In the genomic region with DNA sequence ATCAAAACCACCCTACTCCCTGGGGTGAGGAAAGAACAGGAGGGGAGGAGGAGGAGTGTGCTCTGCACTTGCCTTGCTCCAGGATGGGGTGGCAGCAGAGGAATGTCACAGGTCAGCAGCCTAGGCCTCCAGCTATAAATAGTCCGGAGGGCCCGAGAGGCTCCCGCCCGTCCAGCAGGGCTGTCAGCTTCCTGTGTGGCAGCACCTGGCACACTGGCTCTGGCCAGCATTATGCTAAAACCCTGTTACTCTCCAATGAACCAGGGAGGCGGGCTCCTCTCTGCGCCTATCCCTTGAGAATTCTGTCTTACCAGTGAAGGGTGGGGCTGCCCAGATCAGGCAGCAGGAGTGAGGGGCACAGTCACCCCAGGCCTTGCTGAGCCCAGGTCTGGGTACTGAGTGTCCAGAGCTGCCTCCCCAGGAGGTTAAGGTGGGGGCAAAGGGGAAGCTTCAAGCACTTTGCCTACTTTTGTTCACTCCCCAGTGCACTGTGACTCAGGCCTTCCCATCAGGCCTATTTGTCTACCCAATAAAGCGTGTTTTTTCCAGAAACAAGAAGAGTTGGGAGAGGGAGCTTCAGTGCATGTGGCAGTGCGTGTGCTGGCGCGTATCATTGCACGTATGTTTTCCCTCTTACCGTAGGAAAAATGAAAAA, we compare ENCODE assay signal across 8 cellular contexts. TPM values are rescaled to one million over a fixed set of nuclear protein-coding genes. Genes with fewer than 3 reads are reported as not detected.
DNase-seq lines count a peak whose midpoint lies in the region; ATAC-seq and TF ChIP-seq lines count a peak whose summit lies in the region.

No MANE protein-coding gene starts in this region.

- no peak for TF ChIP-seq CTCF in progenitor cell of endocrine pancreas (IDR thresholded peaks at IDR 0.05; ENCODE audit: unreplicated experiment)

- no peaks in the 10 kb centered on the region for H3K27me3 Mint-ChIP-seq in activated CD8-positive, alpha-beta T cell treated with anti-CD3 and anti-CD28 coated beads, Interleukin-2, amount 10 ng/mL, durations not matched to agents 7 days and 5 days (ENCODE audit: low read depth)
- peaks cover 1% of the 10 kb centered on the region for H3K27me3 Mint-ChIP-seq in progenitor cell of endocrine pancreas

- H3K4me3 Mint-ChIP-seq in activated CD8-positive, alpha-beta T cell treated with anti-CD3 and anti-CD28 coated beads, Interleukin-2, amount 10 ng/mL, durations not matched to agents 7 days and 5 days, result peak overlapping the region; percentile 95
- H3K4me3 Mint-ChIP-seq in progenitor cell of endocrine pancreas (ENCODE audit: low read depth), result no peak overlapping the region

- H3K9me3 Mint-ChIP-seq in activated CD8-positive, alpha-beta T cell treated with anti-CD3 and anti-CD28 coated beads, Interleukin-2, amount 10 ng/mL, durations not matched to agents 7 days and 5 days (ENCODE audit: insufficient read depth), result no peaks in the 10 kb centered on the region
- H3K9me3 Mint-ChIP-seq in progenitor cell of endocrine pancreas (ENCODE audit: low read depth), result no peaks in the 10 kb centered on the region

- peak in 2 of 3 experiments; percentile 43 to 69 for DNase-seq in NCI-H1417 (lab: John Stamatoyannopoulos, UW)
- no peak for DNase-seq in NCI-H1417 treated with DMSO at 0.1 percent for 48 hours (lab: John Stamatoyannopoulos, UW)
- DNase-seq in HuH-7 (ENCODE audit: low spot score), result peak; percentile 62
- no peak for DNase-seq in activated CD8-positive, alpha-beta T cell treated with anti-CD3 and anti-CD28 coated beads, Interleukin-2, amount 10 ng/mL, durations not matched to agents 7 days and 5 days
- peak; percentile 66 for DNase-seq in left cardiac atrium
- no peak for DNase-seq in progenitor cell of endocrine pancreas (ENCODE audit: low spot score, unreplicated experiment)
- no peak for DNase-seq in AML-193 (lab: John Stamatoyannopoulos, UW)

- H3K27ac Mint-ChIP-seq in activated CD8-positive, alpha-beta T cell treated with anti-CD3 and anti-CD28 coated beads, Interleukin-2, amount 10 ng/mL, durations not matched to agents 7 days and 5 days, result peak overlapping the region; percentile 99
- peak overlapping the region; percentile 51 for H3K27ac Mint-ChIP-seq in progenitor cell of endocrine pancreas

- CTCF ChIA-PET in activated CD8-positive, alpha-beta T cell treated with anti-CD3 and anti-CD28 coated beads, Interleukin-2, amount 10 ng/mL, durations not matched to agents 7 days and 5 days (lab: Charles Lee), result interaction anchor here (0.7 to 7.0 kb wide), 55 partner anchors 8 to 918 kb away, joined by 3 to 144 read pairs (median 6); a partner anchor contains a TSS

- H3K36me3 Mint-ChIP-seq in activated CD8-positive, alpha-beta T cell treated with anti-CD3 and anti-CD28 coated beads, Interleukin-2, amount 10 ng/mL, durations not matched to agents 7 days and 5 days (ENCODE audit: low read depth), result peaks cover 15% of the 10 kb centered on the region
- peaks cover 2% of the 10 kb centered on the region for H3K36me3 Mint-ChIP-seq in progenitor cell of endocrine pancreas (ENCODE audit: insufficient read depth)

- no peak for ATAC-seq in activated CD8-positive, alpha-beta T cell treated with anti-CD3 and anti-CD28 coated beads, Interleukin-2, amount 10 ng/mL, durations not matched to agents 7 days and 5 days
- peak; percentile 28 to 35 for ATAC-seq in left cardiac atrium
- no peak for ATAC-seq in GM18873 (IDR thresholded peaks at IDR 0.05; ENCODE audit: low FRiP score, unreplicated experiment)

- H3K4me1 Mint-ChIP-seq in activated CD8-positive, alpha-beta T cell treated with anti-CD3 and anti-CD28 coated beads, Interleukin-2, amount 10 ng/mL, durations not matched to agents 7 days and 5 days (ENCODE audit: low read depth), result peaks cover 34% of the 10 kb centered on the region
- peaks cover 16% of the 10 kb centered on the region for H3K4me1 Mint-ChIP-seq in progenitor cell of endocrine pancreas (ENCODE audit: low read depth)

- POLR2A ChIA-PET in activated CD8-positive, alpha-beta T cell treated with anti-CD3 and anti-CD28 coated beads, Interleukin-2, amount 10 ng/mL, durations not matched to agents 7 days and 5 days (lab: Charles Lee), result interaction anchor here (0.8 to 4.0 kb wide), 13 partner anchors 8 to 172 kb away, joined by 3 to 44 read pairs (median 6); a partner anchor contains a TSS

- intact Hi-C loops in left cardiac atrium (cut with DNase I), result no loop called here

RNA-seq across cellular contexts. Expression of a gene that starts 1.1 kb away (rescaled TPM):
- total RNA-seq in activated CD8-positive, alpha-beta T cell treated with anti-CD3 and anti-CD28 coated beads, Interleukin-2, amount 10 ng/mL, durations not matched to agents 7 days and 5 days, result 10 to 100 TPM; 50.0 to 51.6 TPM
- total RNA-seq in left cardiac atrium, result 100 to 1,000 TPM; 122 to 148 TPM
- 25.1 and 30.1 TPM in 2 replicates for total RNA-seq in progenitor cell of endocrine pancreas

RNA-seq across cellular contexts. Expression of a gene that starts 7.1 kb away (rescaled TPM):
- total RNA-seq in activated CD8-positive, alpha-beta T cell treated with anti-CD3 and anti-CD28 coated beads, Interleukin-2, amount 10 ng/mL, durations not matched to agents 7 days and 5 days, result under 1 TPM; 0.23 to 0.82 TPM
- total RNA-seq in left cardiac atrium (100 to 1,000 TPM in 1 of 2 donors, 10 to 100 TPM in 1; 88.6 to 150 TPM), progenitor cell of endocrine pancreas (2.0 and 2.1 TPM in 2 replicates)

RNA-seq across cellular contexts. Expression of a gene that starts 25.7 kb away (rescaled TPM):
- 10 to 100 TPM; 72.3 to 78.1 TPM for total RNA-seq in activated CD8-positive, alpha-beta T cell treated with anti-CD3 and anti-CD28 coated beads, Interleukin-2, amount 10 ng/mL, durations not matched to agents 7 days and 5 days
- total RNA-seq in left cardiac atrium (10 to 100 TPM; 18.3 to 27.7 TPM), progenitor cell of endocrine pancreas (160 and 167 TPM in 2 replicates)

RNA-seq across cellular contexts. Expression of a gene that starts 53.5 kb away (rescaled TPM):
- total RNA-seq in activated CD8-positive, alpha-beta T cell treated with anti-CD3 and anti-CD28 coated beads, Interleukin-2, amount 10 ng/mL, durations not matched to agents 7 days and 5 days, result 10 to 100 TPM; 25.4 to 27.9 TPM
- total RNA-seq in left cardiac atrium (1 to 10 TPM; 1.2 to 4.1 TPM), progenitor cell of endocrine pancreas (5.2 and 5.7 TPM in 2 replicates)

RNA-seq across cellular contexts. Expression of a gene that starts 56.3 kb away (rescaled TPM):
- total RNA-seq in activated CD8-positive, alpha-beta T cell treated with anti-CD3 and anti-CD28 coated beads, Interleukin-2, amount 10 ng/mL, durations not matched to agents 7 days and 5 days, result 10 to 100 TPM; 38.7 to 40.6 TPM
- total RNA-seq in left cardiac atrium, result 10 to 100 TPM; 15.6 to 22.8 TPM
- total RNA-seq in progenitor cell of endocrine pancreas, result 66.5 and 69.1 TPM in 2 replicates

Comparison
In these comparisons a context has a peak if more than half of its experiments do, and no peak if none do; other contexts are left out.
1. DNase-seq: peak in NCI-H1417 (2 of 3), HuH-7 (single experiment) and left cardiac atrium (single experiment); none in NCI-H1417 treated with DMSO at 0.1 percent for 48 hours (single experiment), activated CD8-positive, alpha-beta T cell treated with anti-CD3 and anti-CD28 coated beads, Interleukin-2, amount 10 ng/mL, durations not matched to agents 7 days and 5 days (single experiment), progenitor cell of endocrine pancreas (single experiment) and AML-193 (0 of 2).
2. ATAC-seq: peak in left cardiac atrium (2 of 2); none in activated CD8-positive, alpha-beta T cell treated with anti-CD3 and anti-CD28 coated beads, Interleukin-2, amount 10 ng/mL, durations not matched to agents 7 days and 5 days (single experiment) and GM18873 (single experiment).
3. RNA of a gene that starts 7.1 kb away (total RNA-seq): 88.6 to 150 TPM in left cardiac atrium; 2.0 to 2.1 TPM in progenitor cell of endocrine pancreas and 0.23 to 0.82 TPM in activated CD8-positive, alpha-beta T cell treated with anti-CD3 and anti-CD28 coated beads, Interleukin-2, amount 10 ng/mL, durations not matched to agents 7 days and 5 days; every median in the first group is over 10 times any median in the second.